In the genomic region with DNA sequence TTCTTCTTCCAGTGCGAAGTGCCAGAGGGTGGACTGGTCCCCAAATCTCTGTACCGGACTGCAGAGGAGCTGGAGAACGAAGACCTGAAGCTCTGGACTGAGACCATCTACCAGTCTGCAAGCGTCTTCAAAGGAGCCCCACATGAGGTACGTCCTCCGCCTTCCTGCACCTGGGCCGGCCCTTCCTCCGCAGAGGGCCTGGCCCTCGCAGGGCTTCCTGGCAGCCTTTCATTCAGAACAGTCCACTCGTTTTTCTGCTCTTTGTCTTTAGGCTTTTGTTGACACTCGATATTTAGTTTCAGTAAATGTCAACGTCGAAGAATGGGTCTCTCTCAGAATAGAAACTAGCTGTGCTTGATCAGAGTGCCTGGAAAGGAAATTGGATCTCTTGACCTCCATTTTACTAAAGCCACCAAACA, we compare ENCODE assay signal across 14 cellular contexts.
A peak's percentile ranks its signal among the peaks of the same experiment; 100 is the strongest.
DNase-seq lines count a peak whose midpoint lies in the region; ATAC-seq and TF ChIP-seq lines count a peak whose summit lies in the region.
"Had no signal": no experiment of that assay in that cellular context is flagged by ENCODE, and none has a peak within 500 bp of the region (broad histone marks: within the 10 kb centered on the region; RNA-seq: fewer than 3 reads in every experiment).

No MANE protein-coding gene starts in this region.

- no peak overlapping the region for H3K27ac ChIP-seq in BLaER1 treated with 17β-estradiol and CSF1 and Interleukin-3, amounts not matched to agents 10 nM and 100 nM
- peak overlapping the region; percentile 7 to 59 (median 34) for H3K27ac ChIP-seq in body of pancreas

- no peak for ATAC-seq in body of pancreas
- ATAC-seq in activated CD8-positive, alpha-beta T cell treated with anti-CD3 and anti-CD28 coated beads, Interleukin-2, amount 10 ng/mL, durations not matched to agents 7 days and 5 days: no peak
- ATAC-seq: activated T-helper 17 cell treated with anti-CD3 and anti-CD28 coated beads, Interleukin-2, amount 50 U/mL, for 72 hours; T-helper 17 cell had no signal

- TF ChIP-seq POLR2A in body of pancreas (IDR thresholded peaks at IDR 0.05): no peak

- H3K4me1 Mint-ChIP-seq in progenitor cell of endocrine pancreas (ENCODE audit: low read depth): peaks cover 23% of the 10 kb centered on the region
- peaks cover 11% of the 10 kb centered on the region for H3K4me1 Mint-ChIP-seq in activated CD8-positive, alpha-beta T cell treated with anti-CD3 and anti-CD28 coated beads, Interleukin-2, amount 10 ng/mL, durations not matched to agents 7 days and 5 days (ENCODE audit: low read depth)
- H3K4me1 Mint-ChIP-seq: activated CD4-positive, alpha-beta T cell treated with anti-CD3 and anti-CD28 coated beads, Interleukin-2, amount 10 ng/mL, durations not matched to agents 24 days and 14 days; activated T-helper 17 cell treated with anti-CD3 and anti-CD28 coated beads, Interleukin-2, amount 50 U/mL, for 72 hours; T-helper 17 cell had no signal

- H3K27ac Mint-ChIP-seq in progenitor cell of endocrine pancreas: peak overlapping the region; percentile 76
- H3K27ac Mint-ChIP-seq in activated CD8-positive, alpha-beta T cell treated with anti-CD3 and anti-CD28 coated beads, Interleukin-2, amount 10 ng/mL, durations not matched to agents 7 days and 5 days: no peak overlapping the region
- H3K27ac Mint-ChIP-seq: activated CD4-positive, alpha-beta T cell treated with anti-CD3 and anti-CD28 coated beads, Interleukin-2, amount 10 ng/mL, durations not matched to agents 24 days and 14 days; activated T-helper 17 cell treated with anti-CD3 and anti-CD28 coated beads, Interleukin-2, amount 50 U/mL, for 72 hours; T-helper 17 cell had no signal

- no peak overlapping the region for H3K4me3 Mint-ChIP-seq in progenitor cell of endocrine pancreas (ENCODE audit: low read depth)
- no peak overlapping the region for H3K4me3 Mint-ChIP-seq in activated CD8-positive, alpha-beta T cell treated with anti-CD3 and anti-CD28 coated beads, Interleukin-2, amount 10 ng/mL, durations not matched to agents 7 days and 5 days
- H3K4me3 Mint-ChIP-seq: activated CD4-positive, alpha-beta T cell treated with anti-CD3 and anti-CD28 coated beads, Interleukin-2, amount 10 ng/mL, durations not matched to agents 24 days and 14 days; activated T-helper 17 cell treated with anti-CD3 and anti-CD28 coated beads, Interleukin-2, amount 50 U/mL, for 72 hours; neural crest cell; T-helper 17 cell had no signal

- H3K4me3 ChIP-seq in BLaER1 treated with 17β-estradiol and CSF1 and Interleukin-3, amounts not matched to agents 10 nM and 100 nM: no peak overlapping the region
- no peak overlapping the region for H3K4me3 ChIP-seq in body of pancreas
- H3K4me3 ChIP-seq: lung had no signal

- 75 to 82% methylated on average over 11 to 13 of the region's 13 CpGs for WGBS in body of pancreas, 2 donors

- H3K9me3 Mint-ChIP-seq in progenitor cell of endocrine pancreas (ENCODE audit: low read depth): no peaks in the 10 kb centered on the region
- no peaks in the 10 kb centered on the region for H3K9me3 Mint-ChIP-seq in activated CD8-positive, alpha-beta T cell treated with anti-CD3 and anti-CD28 coated beads, Interleukin-2, amount 10 ng/mL, durations not matched to agents 7 days and 5 days (ENCODE audit: insufficient read depth)
- H3K9me3 Mint-ChIP-seq: activated CD4-positive, alpha-beta T cell treated with anti-CD3 and anti-CD28 coated beads, Interleukin-2, amount 10 ng/mL, durations not matched to agents 24 days and 14 days; activated T-helper 17 cell treated with anti-CD3 and anti-CD28 coated beads, Interleukin-2, amount 50 U/mL, for 72 hours; neural crest cell had no signal

- H3K36me3 Mint-ChIP-seq in progenitor cell of endocrine pancreas (ENCODE audit: insufficient read depth): peaks cover 35% of the 10 kb centered on the region
- H3K36me3 Mint-ChIP-seq in activated CD8-positive, alpha-beta T cell treated with anti-CD3 and anti-CD28 coated beads, Interleukin-2, amount 10 ng/mL, durations not matched to agents 7 days and 5 days (ENCODE audit: low read depth): peaks cover 83% of the 10 kb centered on the region

- H3K27me3 ChIP-seq in BLaER1 treated with 17β-estradiol and CSF1 and Interleukin-3, amounts not matched to agents 10 nM and 100 nM: 0 out of 22 replicates have a peak, but pooled peaks cover 0 to 3% (median 0%) of the 10 kb centered on the region in 11 experiments
- no peaks in the 10 kb centered on the region for H3K27me3 ChIP-seq in body of pancreas

- H4K20me1 ChIP-seq in BLaER1 treated with 17β-estradiol and CSF1 and Interleukin-3, amounts not matched to agents 10 nM and 100 nM: peaks cover 8 to 98% (median 37%) of the 10 kb centered on the region in 11 experiments; a peak in 18 of 22 replicates

- H3K4me1 ChIP-seq in BLaER1 treated with 17β-estradiol and CSF1 and Interleukin-3, amounts not matched to agents 10 nM and 100 nM: peaks cover 66 to 82% (median 73%) of the 10 kb centered on the region in 10 experiments
- H3K4me1 ChIP-seq in body of pancreas: peaks cover 5% of the 10 kb centered on the region

- in situ Hi-C loops in ACHN (cut with HindIII; ENCODE audit: low pct_ligation_motif_present, low pct_unique_long_range_greater_than_20kb, low sequenced_read_pairs): no loop called here

- H3K4me2 ChIP-seq in BLaER1 treated with 17β-estradiol and CSF1 and Interleukin-3, amounts not matched to agents 10 nM and 100 nM: peak overlapping the region in 7 of 11 experiments; percentile 80 to 94 (median 88); a peak in 10 of 22 replicates

- POLR2A ChIA-PET in activated CD8-positive, alpha-beta T cell treated with anti-CD3 and anti-CD28 coated beads, Interleukin-2, amount 10 ng/mL, durations not matched to agents 7 days and 5 days (lab: Charles Lee): no interaction called here

- intact Hi-C loops in body of pancreas (cut with DNase I): no loop called here

- H3K27me3 Mint-ChIP-seq in progenitor cell of endocrine pancreas: no peaks in the 10 kb centered on the region
- H3K27me3 Mint-ChIP-seq in activated CD8-positive, alpha-beta T cell treated with anti-CD3 and anti-CD28 coated beads, Interleukin-2, amount 10 ng/mL, durations not matched to agents 7 days and 5 days (ENCODE audit: low read depth): no peaks in the 10 kb centered on the region
- H3K27me3 Mint-ChIP-seq: activated CD4-positive, alpha-beta T cell treated with anti-CD3 and anti-CD28 coated beads, Interleukin-2, amount 10 ng/mL, durations not matched to agents 24 days and 14 days; activated T-helper 17 cell treated with anti-CD3 and anti-CD28 coated beads, Interleukin-2, amount 50 U/mL, for 72 hours; T-helper 17 cell had no signal

- H3K9me3 ChIP-seq in BLaER1 treated with 17β-estradiol and CSF1 and Interleukin-3, amounts not matched to agents 10 nM and 100 nM (replicated peaks in 1 of 11): no peaks in the 10 kb centered on the region
- no peaks in the 10 kb centered on the region for H3K9me3 ChIP-seq in body of pancreas

- CTCF ChIA-PET in activated CD8-positive, alpha-beta T cell treated with anti-CD3 and anti-CD28 coated beads, Interleukin-2, amount 10 ng/mL, durations not matched to agents 7 days and 5 days (lab: Charles Lee): no interaction called here

- DNase-seq in NCI-H2081 (lab: John Stamatoyannopoulos, UW) (peak; percentile 74 to 93), body of pancreas (no peak), progenitor cell of endocrine pancreas (ENCODE audit: low spot score, unreplicated experiment) (no peak), ACHN (no peak), RPMI8226 (no peak), SKM-1 (lab: John Stamatoyannopoulos, UW; ENCODE audit: unreplicated experiment) (no peak)
- DNase-seq in activated CD8-positive, alpha-beta T cell treated with anti-CD3 and anti-CD28 coated beads, Interleukin-2, amount 10 ng/mL, durations not matched to agents 7 days and 5 days: no peak
- DNase-seq: activated CD4-positive, alpha-beta T cell treated with anti-CD3 and anti-CD28 coated beads, Interleukin-2, amount 10 ng/mL, durations not matched to agents 24 days and 14 days; NCI-H187 treated with DMSO at 0.1 percent for 48 hours; T-helper 17 cell had no signal

- H3K9ac ChIP-seq in BLaER1 treated with 17β-estradiol and CSF1 and Interleukin-3, amounts not matched to agents 10 nM and 100 nM: no peak overlapping the region

- TF ChIP-seq CTCF in body of pancreas (IDR thresholded peaks at IDR 0.05) (no peak), progenitor cell of endocrine pancreas (IDR thresholded peaks at IDR 0.05; ENCODE audit: unreplicated experiment) (no peak)

- peaks cover 74 to 99% (median 90%) of the 10 kb centered on the region in 11 experiments for H3K36me3 ChIP-seq in BLaER1 treated with 17β-estradiol and CSF1 and Interleukin-3, amounts not matched to agents 10 nM and 100 nM
- peaks cover 0 to 47% of the 10 kb centered on the region in 2 donors for H3K36me3 ChIP-seq in body of pancreas (replicated peaks in 1 of 2; ENCODE audit: insufficient read depth in 1 of 2, low read depth in 2 of 2)

Comparison
In these comparisons a context has a peak if more than half of its experiments do, and no peak if none do; other contexts are left out.
1. H3K27ac ChIP-seq: peak in body of pancreas (4 of 4); none in BLaER1 treated with 17β-estradiol and CSF1 and Interleukin-3, amounts not matched to agents 10 nM and 100 nM (0 of 11).
2. DNase-seq: peak in NCI-H2081 (2 of 2); none in body of pancreas (0 of 4), progenitor cell of endocrine pancreas (single experiment), ACHN (single experiment), RPMI8226 (single experiment), activated CD8-positive, alpha-beta T cell treated with anti-CD3 and anti-CD28 coated beads, Interleukin-2, amount 10 ng/mL, durations not matched to agents 7 days and 5 days (single experiment) and SKM-1 (single experiment).